In genomic region chr14:65268594-65268993, GRCh38 we compare ENCODE assay signal across 17 cellular contexts.
"Had no signal": no experiment of that assay in that cellular context is flagged by ENCODE, and none has a peak within 500 bp of the region (broad histone marks: within the 10 kb centered on the region; RNA-seq: fewer than 3 reads in every experiment).

No MANE protein-coding gene starts in this region.

- H3K4me1 Mint-ChIP-seq: central memory CD8-positive, alpha-beta T cell had no signal

- ATAC-seq: activated CD8-positive, alpha-beta memory T cell treated with anti-CD3 and anti-CD28 coated beads, Interleukin-2, amount 10 ng/mL, durations not matched to agents 7 days and 5 days; esophagus mucosa; naive thymus-derived CD4-positive, alpha-beta T cell; stimulated activated naive CD8-positive, alpha-beta T cell treated with anti-CD3 and anti-CD28 coated beads, Interleukin-15, amount 100 ng/mL, for 72 hours had no signal

- H3K4me3 Mint-ChIP-seq: activated CD8-positive, alpha-beta memory T cell treated with anti-CD3 and anti-CD28 coated beads, Interleukin-2, amount 10 ng/mL, durations not matched to agents 7 days and 5 days; activated naive CD4-positive, alpha-beta T cell treated with anti-CD3 and anti-CD28 coated beads for 36 hours; central memory CD8-positive, alpha-beta T cell; naive thymus-derived CD4-positive, alpha-beta T cell; stimulated activated naive CD8-positive, alpha-beta T cell treated with anti-CD3 and anti-CD28 coated beads, Interleukin-15, amount 100 ng/mL, for 72 hours had no signal

- H3K36me3 Mint-ChIP-seq: activated CD8-positive, alpha-beta memory T cell treated with anti-CD3 and anti-CD28 coated beads, Interleukin-2, amount 10 ng/mL, durations not matched to agents 7 days and 5 days; naive thymus-derived CD4-positive, alpha-beta T cell had no signal

- H3K27me3 Mint-ChIP-seq: central memory CD8-positive, alpha-beta T cell; naive thymus-derived CD4-positive, alpha-beta T cell; stimulated activated naive CD8-positive, alpha-beta T cell treated with anti-CD3 and anti-CD28 coated beads, Interleukin-15, amount 100 ng/mL, for 72 hours had no signal

- DNase-seq: activated CD4-positive, alpha-beta T cell treated with anti-CD3 and anti-CD28 coated beads for 1 hour; activated CD4-positive, alpha-beta T cell treated with anti-CD3 and anti-CD28 coated beads, Interleukin-2, amount 50 U/mL, for 4 hours; activated CD8-positive, alpha-beta memory T cell treated with anti-CD3 and anti-CD28 coated beads, Interleukin-2, amount 10 ng/mL, durations not matched to agents 7 days and 5 days; activated naive CD4-positive, alpha-beta T cell treated with anti-CD3 and anti-CD28 coated beads for 36 hours; activated T-cell treated with anti-CD3 and anti-CD28 coated beads, Interleukin-2, amount 50 U/mL, for 1 hour; amygdala; islet precursor cell; mucosa of descending colon; naive thymus-derived CD4-positive, alpha-beta T cell; stimulated activated CD4-positive, alpha-beta T cell treated with anti-CD3 and anti-CD28 coated beads, Interleukin-1b, Interleukin-23, amount 100 ng/mL, for 48 hours; stimulated activated naive CD8-positive, alpha-beta T cell treated with anti-CD3 and anti-CD28 coated beads, Interleukin-15, amount 100 ng/mL, for 72 hours; T1000; testis; upper lobe of left lung had no signal

- H3K9me3 Mint-ChIP-seq: activated naive CD4-positive, alpha-beta T cell treated with anti-CD3 and anti-CD28 coated beads for 36 hours; activated T-helper 2 cell treated with anti-CD3 and anti-CD28 coated beads, Interferon-gamma antibody, Interleukin-2, Interleukin-4, amounts not matched to agents 10 μg/mL and 5 μg/mL and 100 μg/mL, durations not matched to agents 14 hours and 24 hours and 36 hours; central memory CD8-positive, alpha-beta T cell; stimulated activated naive CD8-positive, alpha-beta T cell treated with anti-CD3 and anti-CD28 coated beads, Interleukin-15, amount 100 ng/mL, for 72 hours had no signal

- H3K27ac Mint-ChIP-seq: activated CD8-positive, alpha-beta memory T cell treated with anti-CD3 and anti-CD28 coated beads, Interleukin-2, amount 10 ng/mL, durations not matched to agents 7 days and 5 days; activated naive CD4-positive, alpha-beta T cell treated with anti-CD3 and anti-CD28 coated beads for 36 hours; activated T-helper 2 cell treated with anti-CD3 and anti-CD28 coated beads, Interferon-gamma antibody, Interleukin-2, Interleukin-4, amounts not matched to agents 10 μg/mL and 5 μg/mL and 100 μg/mL, durations not matched to agents 14 hours and 24 hours and 36 hours; stimulated activated naive CD8-positive, alpha-beta T cell treated with anti-CD3 and anti-CD28 coated beads, Interleukin-15, amount 100 ng/mL, for 72 hours had no signal
